ENCODE assay signal across 15 cellular contexts in the genomic region with DNA sequence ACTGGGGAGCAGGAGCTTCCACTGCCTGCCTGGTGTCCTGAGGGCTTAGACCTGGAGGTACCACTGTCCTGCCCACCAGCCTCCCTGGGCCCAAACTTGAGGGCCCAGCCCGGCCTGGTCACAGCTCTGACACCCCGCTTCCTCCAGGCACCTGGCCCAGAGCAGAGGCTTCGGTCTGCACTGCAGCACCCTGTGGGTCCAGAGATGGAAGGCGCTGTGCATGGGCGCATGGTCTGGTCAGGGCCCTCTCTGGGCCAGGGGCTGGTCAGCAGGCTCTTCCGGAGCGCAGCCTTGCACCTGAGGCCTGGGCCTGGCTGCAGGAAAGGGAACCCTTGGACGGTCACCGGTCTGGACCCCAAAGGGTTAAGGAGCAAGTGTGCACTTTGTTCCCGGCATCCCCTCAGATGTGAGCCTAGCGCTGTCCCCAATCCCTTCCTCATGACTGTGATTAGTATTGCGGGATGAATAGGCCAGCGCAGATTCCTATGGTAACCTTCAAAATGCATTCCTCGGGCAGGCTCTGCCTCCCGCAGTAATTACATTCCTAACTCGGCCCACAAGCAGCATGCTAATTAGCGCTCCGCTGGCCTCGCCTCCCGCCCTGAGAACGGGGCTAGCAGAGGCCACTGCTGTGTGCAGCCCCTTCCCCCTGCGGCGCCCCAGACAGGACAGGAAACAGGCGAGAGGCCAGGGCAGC. TPM values are rescaled to one million over a fixed set of nuclear protein-coding genes. Genes with fewer than 3 reads are reported as not detected.
A peak's percentile ranks its signal among the peaks of the same experiment; 100 is the strongest.
DNase-seq lines count a peak whose midpoint lies in the region; ATAC-seq lines count a peak whose summit lies in the region.
"Had no signal": no experiment of that assay in that cellular context is flagged by ENCODE, and none has a peak within 500 bp of the region (broad histone marks: within the 10 kb centered on the region; RNA-seq: fewer than 3 reads in every experiment).

No MANE protein-coding gene starts in this region.

- peaks cover 5% of the 10 kb centered on the region for H3K27me3 Mint-ChIP-seq in activated T-cell treated with anti-CD3 and anti-CD28 coated beads, Interleukin-2, amount 50 U/mL, for 24 hours

- peak in 26 of 61 donors; percentile 15 to 76 (median 41) for DNase-seq in caudate nucleus (lab: John Stamatoyannopoulos, UW)
- DNase-seq in islet precursor cell, result peak; percentile 96
- DNase-seq in sciatic nerve (ENCODE audit: low spot score), result no peak
- DNase-seq in Kasumi-1 (lab: John Stamatoyannopoulos, UW), result no peak
- DNase-seq in activated T-cell treated with anti-CD3 and anti-CD28 coated beads, Interleukin-2, amount 50 U/mL, for 24 hours, result no peak
- DNase-seq: activated effector memory CD4-positive, alpha-beta T cell treated with anti-CD3 and anti-CD28 coated beads, Interleukin-2, amount 50 U/mL, for 16 hours; CD8-positive, alpha-beta memory T cell; natural killer cell; NCI-H446; T-helper 2 cell had no signal

- peaks cover 4% of the 10 kb centered on the region; the same call in 1 of the 2 replicates for H3K9me3 ChIP-seq in HUES48 (ENCODE audit: control insufficient read depth, insufficient read depth, low read length)

- no peak overlapping the region for H3K9ac ChIP-seq in HUES48 (ENCODE audit: low read depth, low read length)

- no peak overlapping the region for H3K4me3 Mint-ChIP-seq in activated T-cell treated with anti-CD3 and anti-CD28 coated beads, Interleukin-2, amount 50 U/mL, for 24 hours
- H3K4me3 Mint-ChIP-seq: CD8-positive, alpha-beta memory T cell; natural killer cell had no signal

- no peaks in the 10 kb centered on the region for H3K36me3 Mint-ChIP-seq in activated T-cell treated with anti-CD3 and anti-CD28 coated beads, Interleukin-2, amount 50 U/mL, for 24 hours (ENCODE audit: low read depth)
- H3K36me3 Mint-ChIP-seq: CD8-positive, alpha-beta memory T cell; natural killer cell had no signal

- ATAC-seq in sciatic nerve (peak; percentile 35), HG03521 (IDR thresholded peaks at IDR 0.05; ENCODE audit: unreplicated experiment) (no peak), GM21515 (IDR thresholded peaks at IDR 0.05; ENCODE audit: unreplicated experiment) (no peak)
- ATAC-seq: Panc1 had no signal

- H3K4me1 Mint-ChIP-seq in activated T-cell treated with anti-CD3 and anti-CD28 coated beads, Interleukin-2, amount 50 U/mL, for 24 hours (ENCODE audit: low read depth), result no peaks in the 10 kb centered on the region
- H3K4me1 Mint-ChIP-seq: CD8-positive, alpha-beta memory T cell; natural killer cell had no signal

- H3K36me3 ChIP-seq in HUES48 (ENCODE audit: control insufficient read depth, insufficient read depth, low read length), result no peaks in the 10 kb centered on the region

- H3K27me3 ChIP-seq in HUES48 (ENCODE audit: control insufficient read depth, insufficient read depth, low read length), result no peaks in the 10 kb centered on the region

- no peak overlapping the region for H3K4me3 ChIP-seq in HUES48 (ENCODE audit: low read depth, low read length)
- H3K4me3 ChIP-seq: coronary artery had no signal

- peak overlapping the region; percentile 42 for H3K27ac ChIP-seq in HUES48 (ENCODE audit: low read depth, low read length)
- peak overlapping the region; percentile 77 for H3K27ac ChIP-seq in caudate nucleus (ENCODE audit: low read depth, low read length)

- H3K9me3 Mint-ChIP-seq in activated T-cell treated with anti-CD3 and anti-CD28 coated beads, Interleukin-2, amount 50 U/mL, for 24 hours, result peaks cover 2% of the 10 kb centered on the region
- H3K9me3 Mint-ChIP-seq: natural killer cell had no signal

- no peak overlapping the region for H3K27ac Mint-ChIP-seq in activated T-cell treated with anti-CD3 and anti-CD28 coated beads, Interleukin-2, amount 50 U/mL, for 24 hours
- H3K27ac Mint-ChIP-seq: CD8-positive, alpha-beta memory T cell; natural killer cell had no signal

- intact Hi-C loops in sciatic nerve (cut with DNase I), result no loop called here

- peaks cover 20% of the 10 kb centered on the region for H3K4me1 ChIP-seq in HUES48 (ENCODE audit: control insufficient read depth, insufficient read depth, low read length)

RNA-seq across cellular contexts. Expression of a gene that starts 36.3 kb away (rescaled TPM):
- 31.3 TPM for total RNA-seq in sciatic nerve
- total RNA-seq: CD8-positive, alpha-beta memory T cell had no signal
